12 cellular contexts compared by ENCODE assay signal in genomic region chr1:212179394-212180076, GRCh38.
DNase-seq lines count a peak whose midpoint lies in the region; ATAC-seq and TF ChIP-seq lines count a peak whose summit lies in the region.
"Had no signal": no experiment of that assay in that cellular context is flagged by ENCODE, and none has a peak within 500 bp of the region (broad histone marks: within the 10 kb centered on the region; RNA-seq: fewer than 3 reads in every experiment).

No MANE protein-coding gene starts in this region.

- H3K4me1 ChIP-seq in A673 (ENCODE audit: insufficient read depth, low read length, poor library complexity, severe bottlenecking) (no peaks in the 10 kb centered on the region), HEK293 (ENCODE audit: control insufficient read depth, insufficient read depth, low read length) (no peaks in the 10 kb centered on the region), left ventricle myocardium inferior (peaks cover 17% of the 10 kb centered on the region)

- BruUV-seq in A673 (replicated peaks; lab: Mats Ljungman, UMichigan), result no TSS peak

- CTCF ChIA-PET in A673 (lab: Charles Lee) (no interaction called here), HEK293 (lab: Yijun Ruan, JAX) (interaction anchor here (0.7 to 1.2 kb wide), 2 partner anchors 54 to 277 kb away, joined by 3 to 7 read pairs; no protein-coding TSS in a partner anchor)

- H3K9me3 ChIP-seq in A673 (ENCODE audit: low read depth, low read length, poor library complexity, severe bottlenecking) (no peaks in the 10 kb centered on the region), HEK293 (ENCODE audit: control insufficient read depth, insufficient read depth, low read depth, low read length) (no peaks in the 10 kb centered on the region), left ventricle myocardium inferior (replicated peaks) (no peaks in the 10 kb centered on the region)

- H3K27ac Mint-ChIP-seq in activated T-helper 17 cell treated with anti-CD3 and anti-CD28 coated beads, Interleukin-2, amount 50 U/mL, for 72 hours, result peak overlapping the region; percentile 36
- H3K27ac Mint-ChIP-seq: CD8-positive, alpha-beta T cell; endodermal cell; T-helper 2 cell treated with Interferon-gamma antibody and Interleukin-4, amounts not matched to agents 5 μg/mL and 100 μg/mL, for 36 hours had no signal

- POLR2A ChIA-PET in A673 (lab: Charles Lee; ENCODE audit: low non-redundant PET), result no interaction called here
- POLR2A ChIA-PET in HEK293 (lab: Yijun Ruan, JAX), result no interaction called here

- H3K36me3 Mint-ChIP-seq in activated T-helper 17 cell treated with anti-CD3 and anti-CD28 coated beads, Interleukin-2, amount 50 U/mL, for 72 hours (ENCODE audit: low read depth), result no peaks in the 10 kb centered on the region
- H3K36me3 Mint-ChIP-seq: CD8-positive, alpha-beta T cell had no signal

- no peaks in the 10 kb centered on the region for H3K27me3 Mint-ChIP-seq in activated T-helper 17 cell treated with anti-CD3 and anti-CD28 coated beads, Interleukin-2, amount 50 U/mL, for 72 hours

- DNase-seq in A673 (ENCODE audit: low spot score), result peak; percentile 83
- DNase-seq in iris pigment epithelial cell (ENCODE audit: low read depth), result peak; percentile 96
- no peak for DNase-seq in cerebellar cortex (ENCODE audit: low spot score)
- DNase-seq in left ventricle myocardium inferior, result no peak
- DNase-seq in activated effector memory CD4-positive, alpha-beta T cell treated with anti-CD3 and anti-CD28 coated beads, Interleukin-2, amount 50 U/mL, for 16 hours, result no peak
- DNase-seq: CD8-positive, alpha-beta T cell; endodermal cell; NCI-H446 treated with DMSO at 0.1 percent for 48 hours had no signal

- H3K36me3 ChIP-seq in A673 (ENCODE audit: insufficient read depth, low read length, poor library complexity, severe bottlenecking), result no peaks in the 10 kb centered on the region
- no peaks in the 10 kb centered on the region for H3K36me3 ChIP-seq in HEK293 (ENCODE audit: control insufficient read depth in 2 of 2, insufficient read depth in 1 of 2, low read length in 2 of 2)
- no peaks in the 10 kb centered on the region for H3K36me3 ChIP-seq in left ventricle myocardium inferior

- H3K4me3 Mint-ChIP-seq in activated T-helper 17 cell treated with anti-CD3 and anti-CD28 coated beads, Interleukin-2, amount 50 U/mL, for 72 hours, result no peak overlapping the region
- H3K4me3 Mint-ChIP-seq: CD8-positive, alpha-beta T cell; endodermal cell; T-helper 2 cell treated with Interferon-gamma antibody and Interleukin-4, amounts not matched to agents 5 μg/mL and 100 μg/mL, for 36 hours had no signal

- H3K27ac ChIP-seq in A673 (ENCODE audit: low read depth, low read length, poor library complexity, severe bottlenecking), result no peak overlapping the region
- no peak overlapping the region for H3K27ac ChIP-seq in HEK293 (ENCODE audit: extremely low read depth, low read depth, low read length)
- H3K27ac ChIP-seq in left ventricle myocardium inferior (replicated peaks), result no peak overlapping the region

- H3K9me3 Mint-ChIP-seq in activated T-helper 17 cell treated with anti-CD3 and anti-CD28 coated beads, Interleukin-2, amount 50 U/mL, for 72 hours, result no peaks in the 10 kb centered on the region
- H3K9me3 Mint-ChIP-seq: CD8-positive, alpha-beta T cell; endodermal cell; T-helper 2 cell treated with Interferon-gamma antibody and Interleukin-4, amounts not matched to agents 5 μg/mL and 100 μg/mL, for 36 hours had no signal

- intact Hi-C loops in A673 (cut with micrococcal nuclease; ENCODE audit: unreplicated experiment), result no loop called here
- intact Hi-C loops in left ventricle myocardium inferior (cut with micrococcal nuclease), result no loop called here

- H3K4me3 ChIP-seq in A673 (ENCODE audit: low read depth, low read length, poor library complexity, severe bottlenecking), result no peak overlapping the region
- no peak overlapping the region for H3K4me3 ChIP-seq in HEK293 (ENCODE audit: low read depth, low read length)
- H3K4me3 ChIP-seq in left ventricle myocardium inferior, result no peak overlapping the region

- H3K27me3 ChIP-seq in A673 (replicated peaks; ENCODE audit: insufficient read depth, low read depth, low read length, poor library complexity), result no peaks in the 10 kb centered on the region
- H3K27me3 ChIP-seq in left ventricle myocardium inferior (ENCODE audit: low read depth), result no peaks in the 10 kb centered on the region

- ATAC-seq in activated T-helper 17 cell treated with anti-CD3 and anti-CD28 coated beads, Interleukin-2, amount 50 U/mL, for 72 hours (replicated peaks), result peak; percentile 98
- no peak for ATAC-seq in HG03439 (IDR thresholded peaks at IDR 0.05; ENCODE audit: unreplicated experiment)
- ATAC-seq: CD8-positive, alpha-beta T cell had no signal

- no peaks in the 10 kb centered on the region for H3K4me1 Mint-ChIP-seq in activated T-helper 17 cell treated with anti-CD3 and anti-CD28 coated beads, Interleukin-2, amount 50 U/mL, for 72 hours
- H3K4me1 Mint-ChIP-seq: endodermal cell had no signal

- TF ChIP-seq CTCF in A673 (conservative IDR thresholded peaks at IDR 0.05; ENCODE audit: low read depth, low read length) (no peak), HEK293 (tag by site-specific recombination; IDR thresholded peaks at IDR 0.05) (no peak), left ventricle myocardium inferior (IDR thresholded peaks at IDR 0.05; ENCODE audit: borderline replicate concordance) (no peak)

TF ChIP-seq in HEK293, 187 proteins besides CTCF, POLR2A, EP300 and RAD21:
- TF ChIP-seq ZNF555 (tag by site-specific recombination; conservative IDR thresholded peaks at IDR 0.05) (no peak), ZIC2 (tag by site-specific recombination; IDR thresholded peaks at IDR 0.05) (peak; percentile 52), PATZ1 (tag by site-specific recombination; IDR thresholded peaks at IDR 0.05) (no peak), ZNF146 (tag by site-specific recombination; IDR thresholded peaks at IDR 0.05) (no peak), ZNF10 (tag by site-specific recombination; IDR thresholded peaks at IDR 0.05) (peak; percentile 75), INSM2 (tag by site-specific recombination; IDR thresholded peaks at IDR 0.05) (0 out of 2 replicates have a peak, but pooled peaks have one; percentile 31), ZNF660 (tag by site-specific recombination; IDR thresholded peaks at IDR 0.05) (peak; percentile 40; the same call in 1 of the 2 replicates), ZNF600 (tag by site-specific recombination; IDR thresholded peaks at IDR 0.05) (peak; percentile 40; the same call in 1 of the 2 replicates)

Comparison
In these comparisons a context has a peak if more than half of its experiments do, and no peak if none do; other contexts are left out.
1. DNase-seq: peak in A673 (single experiment) and iris pigment epithelial cell (single experiment); none in cerebellar cortex (single experiment), left ventricle myocardium inferior (single experiment) and activated effector memory CD4-positive, alpha-beta T cell treated with anti-CD3 and anti-CD28 coated beads, Interleukin-2, amount 50 U/mL, for 16 hours (single experiment).